ENCODE assay signal across 13 cellular contexts in genomic region chr2:33136570-33136969, GRCh38.
A peak's percentile ranks its signal among the peaks of the same experiment; 100 is the strongest.
DNase-seq lines count a peak whose midpoint lies in the region; ATAC-seq, FAIRE-seq and TF ChIP-seq lines count a peak whose summit lies in the region.
"Had no signal": no experiment of that assay in that cellular context is flagged by ENCODE, and none has a peak within 500 bp of the region (broad histone marks: within the 10 kb centered on the region; RNA-seq: fewer than 3 reads in every experiment).

No MANE protein-coding gene starts in this region.

- H3K4me3 ChIP-seq in SK-N-SH (ENCODE audit: low read depth in 2 of 2, low read length in 1 of 2), result peak overlapping the region; percentile 68 to 72
- H3K4me3 ChIP-seq in astrocyte of the cerebellum (ENCODE audit: low read depth, low read length), result peak overlapping the region; percentile 63
- H3K4me3 ChIP-seq in keratinocyte (ENCODE audit: control insufficient read depth in 2 of 3, extremely low read depth in 1 of 3, insufficient read depth in 2 of 3, low read depth in 1 of 3, low read length in 3 of 3), result no peak overlapping the region
- H3K4me3 ChIP-seq in tibial artery, result peak overlapping the region; percentile 56 to 61

- in situ Hi-C loops in astrocyte of the cerebellum (cut with HindIII; ENCODE audit: low sequenced_read_pairs), result no loop called here

- POLR2A ChIA-PET in SK-N-SH (lab: Yijun Ruan, JAX), result no interaction called here

- FAIRE-seq in keratinocyte (lab: Jason Lieb, UNC), result no peak
- FAIRE-seq: frontal cortex, islet of Langerhans had no signal

- no peak for TF ChIP-seq CTCF in SK-N-SH (IDR thresholded peaks at IDR 0.05)
- TF ChIP-seq CTCF in astrocyte of the cerebellum (IDR thresholded peaks at IDR 0.05; ENCODE audit: low read depth, low read length, missing control alignments), result no peak
- no peak for TF ChIP-seq CTCF in keratinocyte (optimal IDR thresholded peaks at IDR 0.05 in 1 of 3, IDR thresholded peaks at IDR 0.05 in 1 of 3, conservative IDR thresholded peaks at IDR 0.05 in 1 of 3; ENCODE audit: extremely low read depth in 1 of 3, insufficient read depth in 2 of 3, low read length in 3 of 3)
- no peak for TF ChIP-seq CTCF in tibial artery (IDR thresholded peaks at IDR 0.05)

- H3K27me3 ChIP-seq in SK-N-SH (ENCODE audit: insufficient read depth), result no peaks in the 10 kb centered on the region
- no peaks in the 10 kb centered on the region for H3K27me3 ChIP-seq in keratinocyte (ENCODE audit: control insufficient read depth, extremely low read depth, insufficient read depth, low read length)
- no peaks in the 10 kb centered on the region for H3K27me3 ChIP-seq in tibial artery

- H3K9ac ChIP-seq in SK-N-SH (peak overlapping the region; percentile 77), keratinocyte (ENCODE audit: control insufficient read depth, extremely low read depth, insufficient read depth, low read length) (no peak overlapping the region)

- TF ChIP-seq RAD21 in SK-N-SH (IDR thresholded peaks at IDR 0.05; ENCODE audit: low read length), result no peak

- peaks cover 42% of the 10 kb centered on the region for H3F3A ChIP-seq in SK-N-SH (replicated peaks; ENCODE audit: insufficient read depth)

- DNase-seq in SK-N-SH (no peak), astrocyte of the cerebellum (ENCODE audit: low read depth) (no peak), keratinocyte (ENCODE audit: low read depth, low spot score) (no peak), tibial artery (no peak), NOMO-1 treated with DMSO at 0.1 percent for 48 hours (lab: John Stamatoyannopoulos, UW; ENCODE audit: unreplicated experiment) (no peak)
- DNase-seq: 8988T; activated CD8-positive, alpha-beta memory T cell treated with anti-CD3 and anti-CD28 coated beads, Interleukin-2, amount 50 U/mL, for 48 hours; NCI-H1930 had no signal

- H3K79me2 ChIP-seq in SK-N-SH (ENCODE audit: insufficient read depth) (peaks cover 74% of the 10 kb centered on the region), keratinocyte (ENCODE audit: control insufficient read depth, insufficient read depth, low read length) (no peaks in the 10 kb centered on the region)

- CTCF ChIA-PET in SK-N-SH (lab: Yijun Ruan, JAX), result no interaction called here

- H3K9me2 ChIP-seq in SK-N-SH, result no peaks in the 10 kb centered on the region

- peaks cover 0 to 20% of the 10 kb centered on the region in 2 experiments for H3K36me3 ChIP-seq in SK-N-SH (replicated peaks in 1 of 2; ENCODE audit: control insufficient read depth in 1 of 2, insufficient read depth in 2 of 2, low read length in 1 of 2)
- H3K36me3 ChIP-seq in keratinocyte (ENCODE audit: control insufficient read depth in 2 of 2, extremely low read depth in 1 of 2, insufficient read depth in 2 of 2, low read length in 2 of 2), result peaks cover 0 to 1% of the 10 kb centered on the region in 2 experiments
- no peaks in the 10 kb centered on the region for H3K36me3 ChIP-seq in tibial artery

- dilution Hi-C loops in keratinocyte (cut with MboI; ENCODE audit: extremely low pct_ligation_motif_present, low sequenced_read_pairs), result no loop called here

- H3K4me1 ChIP-seq in SK-N-SH (ENCODE audit: control insufficient read depth in 1 of 2, insufficient read depth in 2 of 2, low read depth in 1 of 2, low read length in 1 of 2) (peaks cover 0 to 14% of the 10 kb centered on the region in 2 experiments), keratinocyte (ENCODE audit: control insufficient read depth, extremely low read depth, insufficient read depth, low read length) (peaks cover 27% of the 10 kb centered on the region), tibial artery (peaks cover 0 to 76% (median 36%) of the 10 kb centered on the region in 4 donors)

- intact Hi-C loops in tibial artery (cut with DNase I; ENCODE audit: low total_unique reads), result no loop called here

- no peaks in the 10 kb centered on the region for H3K9me1 ChIP-seq in keratinocyte (ENCODE audit: control insufficient read depth, extremely low read depth, insufficient read depth, low read length)

- H3K27ac ChIP-seq in SK-N-SH (ENCODE audit: low read depth in 2 of 2, low read length in 1 of 2), result peak overlapping the region; percentile 77 to 86
- H3K27ac ChIP-seq in keratinocyte (ENCODE audit: control insufficient read depth, insufficient read depth, low read length), result no peak overlapping the region
- peak overlapping the region; percentile 83 to 86 for H3K27ac ChIP-seq in tibial artery

- H2AFZ ChIP-seq in SK-N-SH (ENCODE audit: low read depth), result no peak overlapping the region
- peak overlapping the region; percentile 28 for H2AFZ ChIP-seq in keratinocyte (ENCODE audit: control insufficient read depth, low read length)

- TF ChIP-seq EP300 in SK-N-SH (IDR thresholded peaks at IDR 0.05; ENCODE audit: borderline replicate concordance in 1 of 2, low read depth in 1 of 2, low read length in 1 of 2), result no peak

- H3K9me3 ChIP-seq in SK-N-SH, result no peaks in the 10 kb centered on the region
- no peaks in the 10 kb centered on the region for H3K9me3 ChIP-seq in keratinocyte (ENCODE audit: control insufficient read depth, low read depth, low read length)
- no peaks in the 10 kb centered on the region for H3K9me3 ChIP-seq in tibial artery

- ATAC-seq in SK-N-SH treated with all-trans-retinoic acid at 6 μM for 48 hours (no peak), HG03175 (IDR thresholded peaks at IDR 0.05; ENCODE audit: unreplicated experiment) (no peak), GM18868 (IDR thresholded peaks at IDR 0.05; ENCODE audit: unreplicated experiment) (no peak)

- no peaks in the 10 kb centered on the region for H4K20me1 ChIP-seq in SK-N-SH (ENCODE audit: insufficient read depth)
- no peaks in the 10 kb centered on the region for H4K20me1 ChIP-seq in keratinocyte (ENCODE audit: control insufficient read depth, extremely low read depth, insufficient read depth, low read length)

- H3K4me2 ChIP-seq in SK-N-SH (peak overlapping the region; percentile 74), keratinocyte (ENCODE audit: control insufficient read depth, extremely low read depth, insufficient read depth, low read depth, low read length) (peak overlapping the region; percentile 25)

- WGBS in SK-N-SH (ENCODE audit: low lambda C conversion rate), result 53% methylated on average over 1 of the region's 1 CpG

TF ChIP-seq in SK-N-SH, 30 proteins besides CTCF, POLR2A, EP300 and RAD21:
- TF ChIP-seq GATA2 (CRISPR knock-in tag; IDR thresholded peaks at IDR 0.05) (no peak), ELF1 (IDR thresholded peaks at IDR 0.05) (no peak), NFIC (IDR thresholded peaks at IDR 0.05; ENCODE audit: borderline replicate concordance) (peak; percentile 6; the same call in 1 of the 2 replicates), USF1 (IDR thresholded peaks at IDR 0.05; ENCODE audit: borderline replicate concordance, low read depth) (no peak), TCF12 (IDR thresholded peaks at IDR 0.05) (no peak)
TF ChIP-seq in SK-N-SH: peak in this region for 1.

TF ChIP-seq in SK-N-SH treated with all-trans-retinoic acid at 6 μM for 48 hours, 23 proteins besides CTCF, POLR2A, EP300 and RAD21:
- TF ChIP-seq ZC3H10 (CRISPR knock-in tag; IDR thresholded peaks at IDR 0.05) (no peak), ZNF70 (CRISPR knock-in tag; IDR thresholded peaks at IDR 0.05) (no peak)

Comparison
In these comparisons a context has a peak if more than half of its experiments do, and no peak if none do; other contexts are left out.
1. H3K4me3 ChIP-seq: peak in SK-N-SH (2 of 2), astrocyte of the cerebellum (single experiment) and tibial artery (2 of 2); none in keratinocyte (0 of 3).